ENCODE assay signal across 22 cellular contexts in the genomic region with DNA sequence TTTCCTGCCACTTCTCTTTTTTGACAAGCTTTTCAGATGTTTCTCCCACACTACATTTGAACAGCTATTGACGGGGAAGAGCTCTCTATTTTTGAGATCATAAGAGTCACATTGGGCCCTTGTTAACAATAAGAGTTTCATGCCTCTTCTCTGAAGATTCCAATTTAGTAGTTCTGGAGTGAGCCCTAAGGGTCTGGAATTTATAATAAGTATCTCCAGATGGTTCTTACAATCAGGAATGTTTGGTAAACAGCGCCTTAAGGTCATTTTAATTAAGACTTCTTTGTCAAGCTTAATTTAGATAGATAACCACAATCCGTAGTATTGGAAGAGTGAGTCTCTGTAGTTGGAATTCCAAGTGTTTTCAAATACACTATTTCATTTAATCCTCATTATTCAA.
"Had no signal": no experiment of that assay in that cellular context is flagged by ENCODE, and none has a peak within 500 bp of the region (broad histone marks: within the 10 kb centered on the region; RNA-seq: fewer than 3 reads in every experiment).

No MANE protein-coding gene starts in this region.

- H3K27me3 ChIP-seq: hepatocyte, neutrophil, stomach had no signal

- H3K9me3 Mint-ChIP-seq: natural killer cell treated with Interleukin-12 subunit alpha and Interleukin-12 subunit beta and Interleukin-15 and Interleukin-18, amount 100 ng/mL, for 72 hours; type B pancreatic cell had no signal

- H3K4me2 ChIP-seq: hepatocyte had no signal

- H3K36me3 Mint-ChIP-seq: brain; natural killer cell treated with Interleukin-12 subunit alpha and Interleukin-12 subunit beta and Interleukin-15 and Interleukin-18, amount 100 ng/mL, for 72 hours; stimulated activated effector memory CD8-positive, alpha-beta T cell treated with anti-CD3 and anti-CD28 coated beads, Interleukin-12 subunit alpha, Interleukin-12 subunit beta, amount 100 ng/mL, for 72 hours; type B pancreatic cell had no signal

- H3K9me3 ChIP-seq: lower lobe of right lung, neutrophil had no signal

- H3K27me3 Mint-ChIP-seq: activated B cell treated with CpG ODN at 0.5 μM for 24 hours; activated CD8-positive, alpha-beta T cell treated with anti-CD3 and anti-CD28 coated beads for 36 hours; type B pancreatic cell had no signal

- H3K9ac ChIP-seq: parathyroid adenoma had no signal

- H3K36me3 ChIP-seq: lower lobe of right lung, neutrophil, stomach had no signal

- H3K4me3 Mint-ChIP-seq: activated B cell treated with CpG ODN at 0.5 μM for 24 hours; activated CD8-positive, alpha-beta T cell treated with anti-CD3 and anti-CD28 coated beads for 36 hours; activated naive CD4-positive, alpha-beta T cell treated with anti-CD3 and anti-CD28 coated beads for 36 hours; brain; endodermal cell; natural killer cell treated with Interleukin-12 subunit alpha and Interleukin-12 subunit beta and Interleukin-15 and Interleukin-18, amount 100 ng/mL, for 72 hours; stimulated activated effector memory CD8-positive, alpha-beta T cell treated with anti-CD3 and anti-CD28 coated beads, Interleukin-12 subunit alpha, Interleukin-12 subunit beta, amount 100 ng/mL, for 72 hours; type B pancreatic cell had no signal

- H3K27ac Mint-ChIP-seq: activated B cell treated with CpG ODN at 0.5 μM for 24 hours; activated CD8-positive, alpha-beta T cell treated with anti-CD3 and anti-CD28 coated beads for 36 hours; activated naive CD4-positive, alpha-beta T cell treated with anti-CD3 and anti-CD28 coated beads for 36 hours; brain; endodermal cell; natural killer cell treated with Interleukin-12 subunit alpha and Interleukin-12 subunit beta and Interleukin-15 and Interleukin-18, amount 100 ng/mL, for 72 hours; stimulated activated effector memory CD8-positive, alpha-beta T cell treated with anti-CD3 and anti-CD28 coated beads, Interleukin-12 subunit alpha, Interleukin-12 subunit beta, amount 100 ng/mL, for 72 hours; type B pancreatic cell had no signal

- ATAC-seq: activated CD8-positive, alpha-beta T cell treated with anti-CD3 and anti-CD28 coated beads for 36 hours; left cardiac atrium; lower lobe of right lung; natural killer cell treated with Interleukin-12 subunit alpha and Interleukin-12 subunit beta and Interleukin-15 and Interleukin-18, amount 100 ng/mL, for 72 hours; sciatic nerve; stimulated activated effector memory CD8-positive, alpha-beta T cell treated with anti-CD3 and anti-CD28 coated beads, Interleukin-12 subunit alpha, Interleukin-12 subunit beta, amount 100 ng/mL, for 72 hours had no signal

- H3K4me1 ChIP-seq: parathyroid adenoma had no signal

- H2AFZ ChIP-seq: hepatocyte, parathyroid adenoma had no signal

- H3K27ac ChIP-seq: hepatocyte, lower lobe of right lung, neutrophil, parathyroid adenoma, stomach had no signal

- DNase-seq: activated B cell treated with CpG ODN at 0.5 μM for 24 hours; activated CD4-positive, alpha-beta T cell treated with anti-CD3 and anti-CD28 coated beads for 4 hours; activated CD8-positive, alpha-beta T cell treated with anti-CD3 and anti-CD28 coated beads for 36 hours; activated naive CD4-positive, alpha-beta T cell treated with anti-CD3 and anti-CD28 coated beads for 36 hours; activated T-cell treated with anti-CD3 and anti-CD28 coated beads, Interleukin-2, amount 50 U/mL, for 1 hour; anterior cingulate cortex; caudate nucleus; endodermal cell; erythroblast; left cardiac atrium; lower lobe of right lung; stimulated activated CD4-positive, alpha-beta T cell treated with anti-CD3 and anti-CD28 coated beads, Interleukin-4, amount 100 ng/mL, for 24 hours; stomach; T-helper 9 cell had no signal

- H3K4me3 ChIP-seq: hepatocyte, lower lobe of right lung, stomach had no signal

- H3K4me1 Mint-ChIP-seq: endodermal cell had no signal

- H3K79me2 ChIP-seq: hepatocyte, parathyroid adenoma had no signal
